Comparison of ENCODE assay signal across 11 cellular contexts in the genomic region with DNA sequence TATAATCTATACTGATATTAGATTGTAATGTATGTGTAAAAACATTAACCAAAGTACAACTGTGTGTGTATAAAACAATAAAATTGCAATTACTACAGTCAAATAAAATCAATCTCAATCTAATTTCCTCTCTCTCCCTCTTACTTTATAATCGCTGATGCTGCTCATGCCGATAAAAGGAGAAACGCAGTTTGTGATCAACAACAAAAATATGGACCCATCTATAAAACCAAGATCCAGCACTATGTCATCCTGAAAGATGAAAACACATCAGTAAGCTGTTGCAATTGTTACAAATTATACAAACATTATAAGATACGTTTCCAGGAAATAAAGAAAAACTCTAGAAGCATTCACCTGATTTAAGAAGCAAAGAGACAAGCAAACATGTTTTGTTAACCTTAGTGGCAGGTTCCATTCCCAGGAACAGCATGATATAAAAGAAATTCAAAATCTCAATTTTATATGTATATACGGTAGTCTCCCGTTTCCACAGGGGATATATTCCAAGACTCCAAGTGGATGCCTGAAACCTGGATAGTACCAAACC.
"Had no signal": no experiment of that assay in that cellular context is flagged by ENCODE, and none has a peak within 500 bp of the region (broad histone marks: within the 10 kb centered on the region; RNA-seq: fewer than 3 reads in every experiment).

No MANE protein-coding gene starts in this region.

- H3K4me3 ChIP-seq: left lung, pancreas, tibial artery had no signal

- H3K27me3 ChIP-seq: left lung, pancreas, tibial artery had no signal

- DNase-seq: activated CD4-positive, CD25-positive, alpha-beta regulatory T cell; activated T-cell treated with anti-CD3 and anti-CD28 coated beads, Interleukin-2, amount 50 U/mL, for 1 hour; islet precursor cell; left lung; nephron progenitor cell; pancreas; tibial artery had no signal

- H3K4me1 ChIP-seq: left lung, pancreas, tibial artery had no signal

- H3K9me3 Mint-ChIP-seq: activated naive CD4-positive, alpha-beta T cell treated with anti-CD3 and anti-CD28 coated beads, Interleukin-2, amount 50 U/mL, for 24 hours; brain; memory B cell; nephron progenitor cell had no signal

- H3K36me3 ChIP-seq: left lung, pancreas, tibial artery had no signal

- H3K36me3 Mint-ChIP-seq: brain had no signal

- H3K4me3 Mint-ChIP-seq: activated naive CD4-positive, alpha-beta T cell treated with anti-CD3 and anti-CD28 coated beads, Interleukin-2, amount 50 U/mL, for 24 hours; brain; memory B cell; nephron progenitor cell; T-helper 1 cell treated with Interleukin-12 subunit alpha and Interleukin-12 subunit beta and Interleukin-4 antibody, amounts not matched to agents 30 μg/mL and 1 μg/mL, for 36 hours had no signal

- H3K27ac ChIP-seq: pancreas, tibial artery had no signal

- H3K27me3 Mint-ChIP-seq: activated naive CD4-positive, alpha-beta T cell treated with anti-CD3 and anti-CD28 coated beads, Interleukin-2, amount 50 U/mL, for 24 hours; memory B cell had no signal

- H3K9me3 ChIP-seq: left lung, pancreas, tibial artery had no signal

- H3K27ac Mint-ChIP-seq: activated naive CD4-positive, alpha-beta T cell treated with anti-CD3 and anti-CD28 coated beads, Interleukin-2, amount 50 U/mL, for 24 hours; brain; memory B cell; nephron progenitor cell; T-helper 1 cell treated with Interleukin-12 subunit alpha and Interleukin-12 subunit beta and Interleukin-4 antibody, amounts not matched to agents 30 μg/mL and 1 μg/mL, for 36 hours had no signal

- H3K4me1 Mint-ChIP-seq: activated naive CD4-positive, alpha-beta T cell treated with anti-CD3 and anti-CD28 coated beads, Interleukin-2, amount 50 U/mL, for 24 hours; brain; nephron progenitor cell had no signal
